In genomic region chr7:92158660-92159575, GRCh38 we compare ENCODE assay signal across 10 cellular contexts.
A peak's percentile ranks its signal among the peaks of the same experiment; 100 is the strongest.
DNase-seq lines count a peak whose midpoint lies in the region; ATAC-seq lines count a peak whose summit lies in the region.
"Had no signal": no experiment of that assay in that cellular context is flagged by ENCODE, and none has a peak within 500 bp of the region (broad histone marks: within the 10 kb centered on the region; RNA-seq: fewer than 3 reads in every experiment).

No MANE protein-coding gene starts in this region.

- ATAC-seq in GM21360 (IDR thresholded peaks at IDR 0.05; ENCODE audit: unreplicated experiment) (peak; percentile 66), HG03342 (IDR thresholded peaks at IDR 0.05; ENCODE audit: unreplicated experiment) (peak; percentile 94), HG02571 (IDR thresholded peaks at IDR 0.05; ENCODE audit: unreplicated experiment) (no peak)

- DNase-seq in AG20443 (ENCODE audit: low spot score) = peak; percentile 90
- DNase-seq in dedifferentiated amniotic fluid mesenchymal stem cell (ENCODE audit: extremely low spot score) = peak; percentile 79
- no peak for DNase-seq in anterior cingulate cortex (lab: John Stamatoyannopoulos, UW)
- no peak for DNase-seq in DMS53 treated with DMSO at 0.1 percent for 48 hours (lab: John Stamatoyannopoulos, UW; ENCODE audit: unreplicated experiment)
- no peak for DNase-seq in stimulated activated naive CD4-positive, alpha-beta T cell treated with Interleukin-2 at 50 U/mL for 16 hours (lab: John Stamatoyannopoulos, UW)
- DNase-seq: activated B cell treated with CpG ODN at 0.5 μM for 24 hours, NCI-H2227 treated with DMSO at 0.1 percent for 48 hours had no signal

Comparison
In these comparisons a context has a peak if more than half of its experiments do, and no peak if none do; other contexts are left out.
1. DNase-seq: peak in AG20443 (single experiment) and dedifferentiated amniotic fluid mesenchymal stem cell (single experiment); none in anterior cingulate cortex (0 of 58), DMS53 treated with DMSO at 0.1 percent for 48 hours (single experiment) and stimulated activated naive CD4-positive, alpha-beta T cell treated with Interleukin-2 at 50 U/mL for 16 hours (single experiment).